ENCODE assay signal across 21 cellular contexts in the genomic region with DNA sequence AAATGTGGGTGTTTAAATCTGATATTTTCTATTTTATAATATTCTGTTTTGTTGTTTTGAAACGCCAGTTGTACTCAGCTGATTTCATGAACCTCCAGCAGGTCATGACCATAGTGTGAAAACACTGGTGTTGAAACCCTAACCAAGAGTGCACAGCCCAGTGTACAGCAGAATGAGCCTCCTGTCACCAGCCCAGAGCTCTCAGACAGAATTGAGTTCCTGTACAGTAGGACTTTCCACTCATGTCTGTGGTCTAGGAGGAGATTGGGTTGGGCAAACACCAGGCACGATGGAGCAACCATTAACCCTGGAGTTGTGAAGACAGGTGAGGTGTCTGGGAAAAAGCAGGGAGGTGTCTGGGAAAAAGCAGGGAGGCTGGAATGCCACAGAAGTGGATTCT.
DNase-seq lines count a peak whose midpoint lies in the region; ATAC-seq lines count a peak whose summit lies in the region.
"Had no signal": no experiment of that assay in that cellular context is flagged by ENCODE, and none has a peak within 500 bp of the region (broad histone marks: within the 10 kb centered on the region; RNA-seq: fewer than 3 reads in every experiment).

No MANE protein-coding gene starts in this region.

- DNase-seq in activated CD8-positive, alpha-beta memory T cell treated with anti-CD3 and anti-CD28 coated beads, Interleukin-2, amount 10 ng/mL, durations not matched to agents 7 days and 5 days, result peak; percentile 69
- DNase-seq in activated CD8-positive, alpha-beta memory T cell treated with anti-CD3 and anti-CD28 coated beads, Interleukin-2, amount 50 U/mL, for 4 hours, result no peak
- DNase-seq in T-cell, result peak in 7 of 34 experiments; percentile 12 to 44 (median 23)
- peak in 1 of 2 donors; percentile 58 for DNase-seq in central memory CD8-positive, alpha-beta T cell (ENCODE audit: low spot score in 2 of 2)
- DNase-seq in NCI-H345 treated with DMSO at 0.1 percent for 48 hours (lab: John Stamatoyannopoulos, UW; ENCODE audit: unreplicated experiment), result no peak
- no peak for DNase-seq in germinal center (ENCODE audit: low spot score)
- DNase-seq: activated CD8-positive, alpha-beta memory T cell treated with anti-CD3 and anti-CD28 coated beads for 24 hours; DMS79; dorsolateral prefrontal cortex; H9; naive B cell; NCI-H1092 treated with DMSO at 0.1 percent for 48 hours; NCI-H526; PC-3; psoas muscle; T1000 had no signal

- POLR2A ChIA-PET in T-cell (lab: Charles Lee), result interaction anchor here in 1 of 2 donors (0.5 kb wide), 1 partner anchor 336 kb away, joined by 3 read pairs; no protein-coding TSS in a partner anchor

- H3K9me3 Mint-ChIP-seq in activated CD8-positive, alpha-beta memory T cell treated with anti-CD3 and anti-CD28 coated beads, Interleukin-2, amount 10 ng/mL, durations not matched to agents 7 days and 5 days (ENCODE audit: low read depth), result no peaks in the 10 kb centered on the region
- peaks cover 3 to 7% (median 5%) of the 10 kb centered on the region in 3 donors for H3K9me3 Mint-ChIP-seq in T-cell
- no peaks in the 10 kb centered on the region for H3K9me3 Mint-ChIP-seq in central memory CD8-positive, alpha-beta T cell
- H3K9me3 Mint-ChIP-seq in stimulated activated naive CD8-positive, alpha-beta T cell treated with anti-CD3 and anti-CD28 coated beads, Interleukin-15, Interleukin-2, amounts not matched to agents 100 ng/mL and 50 ng/mL, for 24 hours, result no peaks in the 10 kb centered on the region

- H3K4me3 Mint-ChIP-seq in activated CD8-positive, alpha-beta memory T cell treated with anti-CD3 and anti-CD28 coated beads, Interleukin-2, amount 10 ng/mL, durations not matched to agents 7 days and 5 days, result peak overlapping the region; percentile 13
- H3K4me3 Mint-ChIP-seq in T-cell, result peak overlapping the region in 2 of 3 donors; percentile 3 to 64
- H3K4me3 Mint-ChIP-seq in central memory CD8-positive, alpha-beta T cell, result peak overlapping the region; percentile 76
- H3K4me3 Mint-ChIP-seq in stimulated activated naive CD8-positive, alpha-beta T cell treated with anti-CD3 and anti-CD28 coated beads, Interleukin-15, Interleukin-2, amounts not matched to agents 100 ng/mL and 50 ng/mL, for 24 hours, result no peak overlapping the region
- H3K4me3 Mint-ChIP-seq: CD14-positive monocyte; H9; stimulated activated memory B cell treated with anti-CD40 and anti-IgM and Interleukin-4, amounts not matched to agents 10 μg/mL and 1 μg/mL and 100 μg/mL, for 72 hours had no signal

- peak overlapping the region; percentile 94 for H3K27ac Mint-ChIP-seq in activated CD8-positive, alpha-beta memory T cell treated with anti-CD3 and anti-CD28 coated beads, Interleukin-2, amount 10 ng/mL, durations not matched to agents 7 days and 5 days
- H3K27ac Mint-ChIP-seq in T-cell, result peak overlapping the region; percentile 93 to 95
- peak overlapping the region; percentile 82 for H3K27ac Mint-ChIP-seq in central memory CD8-positive, alpha-beta T cell (ENCODE audit: low read depth)
- peak overlapping the region; percentile 59 for H3K27ac Mint-ChIP-seq in stimulated activated naive CD8-positive, alpha-beta T cell treated with anti-CD3 and anti-CD28 coated beads, Interleukin-15, Interleukin-2, amounts not matched to agents 100 ng/mL and 50 ng/mL, for 24 hours
- H3K27ac Mint-ChIP-seq: H9; naive B cell; stimulated activated memory B cell treated with anti-CD40 and anti-IgM and Interleukin-4, amounts not matched to agents 10 μg/mL and 1 μg/mL and 100 μg/mL, for 72 hours had no signal

- H3K27me3 Mint-ChIP-seq in activated CD8-positive, alpha-beta memory T cell treated with anti-CD3 and anti-CD28 coated beads, Interleukin-2, amount 10 ng/mL, durations not matched to agents 7 days and 5 days, result no peaks in the 10 kb centered on the region
- no peaks in the 10 kb centered on the region for H3K27me3 Mint-ChIP-seq in T-cell
- no peaks in the 10 kb centered on the region for H3K27me3 Mint-ChIP-seq in central memory CD8-positive, alpha-beta T cell
- no peaks in the 10 kb centered on the region for H3K27me3 Mint-ChIP-seq in stimulated activated naive CD8-positive, alpha-beta T cell treated with anti-CD3 and anti-CD28 coated beads, Interleukin-15, Interleukin-2, amounts not matched to agents 100 ng/mL and 50 ng/mL, for 24 hours
- H3K27me3 Mint-ChIP-seq: stimulated activated memory B cell treated with anti-CD40 and anti-IgM and Interleukin-4, amounts not matched to agents 10 μg/mL and 1 μg/mL and 100 μg/mL, for 72 hours had no signal

- CTCF ChIA-PET in activated CD8-positive, alpha-beta memory T cell treated with anti-CD3 and anti-CD28 coated beads, Interleukin-2, amount 10 ng/mL, durations not matched to agents 7 days and 5 days (lab: Charles Lee), result interaction anchor here (0.6 to 1.5 kb wide), 5 partner anchors 9 to 273 kb away, joined by 3 to 8 read pairs (median 3); no protein-coding TSS in a partner anchor
- CTCF ChIA-PET in T-cell (lab: Charles Lee), result no interaction called here

- H3K36me3 Mint-ChIP-seq in activated CD8-positive, alpha-beta memory T cell treated with anti-CD3 and anti-CD28 coated beads, Interleukin-2, amount 10 ng/mL, durations not matched to agents 7 days and 5 days, result peaks cover 3% of the 10 kb centered on the region
- no peaks in the 10 kb centered on the region for H3K36me3 Mint-ChIP-seq in T-cell
- H3K36me3 Mint-ChIP-seq in central memory CD8-positive, alpha-beta T cell (ENCODE audit: insufficient read depth), result peaks cover 6% of the 10 kb centered on the region
- no peaks in the 10 kb centered on the region for H3K36me3 Mint-ChIP-seq in stimulated activated naive CD8-positive, alpha-beta T cell treated with anti-CD3 and anti-CD28 coated beads, Interleukin-15, Interleukin-2, amounts not matched to agents 100 ng/mL and 50 ng/mL, for 24 hours (ENCODE audit: low read depth)
- H3K36me3 Mint-ChIP-seq: CD14-positive monocyte; naive B cell; stimulated activated memory B cell treated with anti-CD40 and anti-IgM and Interleukin-4, amounts not matched to agents 10 μg/mL and 1 μg/mL and 100 μg/mL, for 72 hours had no signal

- ATAC-seq in activated CD8-positive, alpha-beta memory T cell treated with anti-CD3 and anti-CD28 coated beads, Interleukin-2, amount 10 ng/mL, durations not matched to agents 7 days and 5 days, result peak; percentile 43
- ATAC-seq in T-cell (replicated peaks in 1 of 4), result peak in 2 of 4 experiments; percentile 17 to 32
- peak; percentile 74 for ATAC-seq in central memory CD8-positive, alpha-beta T cell (replicated peaks; ENCODE audit: extremely low read depth, poor library complexity, severe bottlenecking)
- no peak for ATAC-seq in GM18519 (IDR thresholded peaks at IDR 0.05; ENCODE audit: low FRiP score, unreplicated experiment)
- ATAC-seq: K562; PC-3; psoas muscle; stimulated activated memory B cell treated with anti-CD40 and anti-IgM and Interleukin-4, amounts not matched to agents 10 μg/mL and 1 μg/mL and 100 μg/mL, for 72 hours had no signal

- H3K4me1 Mint-ChIP-seq in activated CD8-positive, alpha-beta memory T cell treated with anti-CD3 and anti-CD28 coated beads, Interleukin-2, amount 10 ng/mL, durations not matched to agents 7 days and 5 days, result peaks cover 95% of the 10 kb centered on the region
- peaks cover 90 to 95% (median 93%) of the 10 kb centered on the region in 3 donors for H3K4me1 Mint-ChIP-seq in T-cell
- peaks cover 93% of the 10 kb centered on the region for H3K4me1 Mint-ChIP-seq in central memory CD8-positive, alpha-beta T cell
- H3K4me1 Mint-ChIP-seq in stimulated activated naive CD8-positive, alpha-beta T cell treated with anti-CD3 and anti-CD28 coated beads, Interleukin-15, Interleukin-2, amounts not matched to agents 100 ng/mL and 50 ng/mL, for 24 hours (ENCODE audit: low read depth), result peaks cover 86% of the 10 kb centered on the region
- H3K4me1 Mint-ChIP-seq: naive B cell; stimulated activated memory B cell treated with anti-CD40 and anti-IgM and Interleukin-4, amounts not matched to agents 10 μg/mL and 1 μg/mL and 100 μg/mL, for 72 hours had no signal
